Comparison of ENCODE assay signal across 12 cellular contexts in genomic region chr17:68460715-68461114, GRCh38. TPM values are rescaled to one million over a fixed set of nuclear protein-coding genes. Genes with fewer than 3 reads are reported as not detected.
DNase-seq lines count a peak whose midpoint lies in the region; ATAC-seq, FAIRE-seq and TF ChIP-seq lines count a peak whose summit lies in the region.
"Had no signal": no experiment of that assay in that cellular context is flagged by ENCODE, and none has a peak within 500 bp of the region (broad histone marks: within the 10 kb centered on the region; RNA-seq: fewer than 3 reads in every experiment).

No MANE protein-coding gene starts in this region.

- H3K79me2 ChIP-seq in DND-41 (ENCODE audit: insufficient read depth, low read length), result no peaks in the 10 kb centered on the region

- H3K9me3 ChIP-seq in CD4-positive, alpha-beta T cell (ENCODE audit: control insufficient read depth, low read length), result no peaks in the 10 kb centered on the region
- no peaks in the 10 kb centered on the region for H3K9me3 ChIP-seq in DND-41 (ENCODE audit: insufficient read depth, low read length, severe bottlenecking)
- H3K9me3 ChIP-seq: adrenal gland, transverse colon had no signal

- H3K27ac ChIP-seq in CD4-positive, alpha-beta T cell (ENCODE audit: low read depth, low read length), result no peak overlapping the region
- peak overlapping the region; percentile 83 for H3K27ac ChIP-seq in DND-41 (ENCODE audit: low read length)
- H3K27ac ChIP-seq: adrenal gland had no signal

- CTCF ChIA-PET in CD4-positive, alpha-beta T cell (lab: Charles Lee), result interaction anchor here (1.2 kb wide), 1 partner anchor 201 kb away, joined by 3 read pairs; no protein-coding TSS in a partner anchor

- H4K20me1 ChIP-seq in DND-41 (ENCODE audit: insufficient read depth, low read length), result no peaks in the 10 kb centered on the region

- no peak overlapping the region for H3K4me3 ChIP-seq in DND-41 (ENCODE audit: low read depth in 1 of 2, low read length in 2 of 2)
- H3K4me3 ChIP-seq: adrenal gland, smooth muscle cell, transverse colon had no signal

- POLR2A ChIA-PET in CD4-positive, alpha-beta T cell (lab: Charles Lee), result interaction anchor here (0.7 to 2.1 kb wide), 13 partner anchors 20 to 292 kb away, joined by 3 to 24 read pairs (median 4); partner anchors contain the start of genes AMZ2, ARSG and SLC16A6

- FAIRE-seq in frontal cortex (lab: Jason Lieb, UNC), result no peak

- no peak overlapping the region for H2AFZ ChIP-seq in DND-41 (ENCODE audit: low read depth, low read length)

- peak overlapping the region; percentile 9 for H3K4me3 Mint-ChIP-seq in CD4-positive, alpha-beta T cell
- H3K4me3 Mint-ChIP-seq in T-helper 2 cell treated with Interferon-gamma antibody and Interleukin-4, amounts not matched to agents 5 μg/mL and 100 μg/mL, for 36 hours, result peak overlapping the region; percentile 85
- peak overlapping the region; percentile 70 to 96 (median 78) for H3K4me3 Mint-ChIP-seq in immature natural killer cell

- H3K27me3 ChIP-seq in CD4-positive, alpha-beta T cell (ENCODE audit: control insufficient read depth, insufficient read depth, low read length), result no peaks in the 10 kb centered on the region
- no peaks in the 10 kb centered on the region for H3K27me3 ChIP-seq in DND-41 (ENCODE audit: insufficient read depth, low read length, poor library complexity)
- H3K27me3 ChIP-seq: adrenal gland, transverse colon had no signal

- no peaks in the 10 kb centered on the region for H3K36me3 Mint-ChIP-seq in CD4-positive, alpha-beta T cell (ENCODE audit: low read depth)
- H3K36me3 Mint-ChIP-seq in T-helper 2 cell treated with Interferon-gamma antibody and Interleukin-4, amounts not matched to agents 5 μg/mL and 100 μg/mL, for 36 hours (ENCODE audit: low read depth), result no peaks in the 10 kb centered on the region
- H3K36me3 Mint-ChIP-seq in immature natural killer cell, result no peaks in the 10 kb centered on the region

- H3K9ac ChIP-seq in DND-41 (ENCODE audit: low read depth, low read length), result peak overlapping the region; percentile 34

- peaks cover 56% of the 10 kb centered on the region for H3K4me1 Mint-ChIP-seq in CD4-positive, alpha-beta T cell (ENCODE audit: low read depth)
- H3K4me1 Mint-ChIP-seq in T-helper 2 cell treated with Interferon-gamma antibody and Interleukin-4, amounts not matched to agents 5 μg/mL and 100 μg/mL, for 36 hours (ENCODE audit: low read depth), result peaks cover 65% of the 10 kb centered on the region
- H3K4me1 Mint-ChIP-seq in immature natural killer cell, result peaks cover 66 to 71% of the 10 kb centered on the region in 2 donors

- H3K4me1 ChIP-seq in DND-41 (ENCODE audit: insufficient read depth, low read length), result peaks cover 63% of the 10 kb centered on the region

- no peak for TF ChIP-seq CTCF in CD4-positive, alpha-beta T cell (IDR thresholded peaks at IDR 0.05)
- no peak for TF ChIP-seq CTCF in DND-41 (IDR thresholded peaks at IDR 0.05; ENCODE audit: borderline replicate concordance, extremely low read depth, low read length, poor library complexity, severe bottlenecking)

- H3K9me3 Mint-ChIP-seq in CD4-positive, alpha-beta T cell, result no peaks in the 10 kb centered on the region
- no peaks in the 10 kb centered on the region for H3K9me3 Mint-ChIP-seq in T-helper 2 cell treated with Interferon-gamma antibody and Interleukin-4, amounts not matched to agents 5 μg/mL and 100 μg/mL, for 36 hours
- no peaks in the 10 kb centered on the region for H3K9me3 Mint-ChIP-seq in immature natural killer cell

- no peaks in the 10 kb centered on the region for H3K27me3 Mint-ChIP-seq in CD4-positive, alpha-beta T cell
- H3K27me3 Mint-ChIP-seq in T-helper 2 cell treated with Interferon-gamma antibody and Interleukin-4, amounts not matched to agents 5 μg/mL and 100 μg/mL, for 36 hours (ENCODE audit: low read depth), result no peaks in the 10 kb centered on the region
- H3K27me3 Mint-ChIP-seq in immature natural killer cell (ENCODE audit: low read depth in 3 of 3), result peaks cover 6 to 20% (median 9%) of the 10 kb centered on the region in 3 donors

- peak overlapping the region; percentile 78 for H3K27ac Mint-ChIP-seq in CD4-positive, alpha-beta T cell
- H3K27ac Mint-ChIP-seq in T-helper 2 cell treated with Interferon-gamma antibody and Interleukin-4, amounts not matched to agents 5 μg/mL and 100 μg/mL, for 36 hours, result peak overlapping the region; percentile 90
- peak overlapping the region; percentile 92 to 99 (median 96) for H3K27ac Mint-ChIP-seq in immature natural killer cell

- DNase-seq in CD4-positive, alpha-beta T cell, result peak in 3 of 10 experiments; percentile 17 to 38 (median 17)
- DNase-seq in DND-41 (peak; percentile 69), immature natural killer cell (peak; percentile 72 to 75 (median 73)), frontal cortex (ENCODE audit: low spot score in 2 of 2) (no peak), SKM-1 treated with dmso at 0.1 percent for 144 hours (lab: John Stamatoyannopoulos, UW; ENCODE audit: unreplicated experiment) (no peak), superior temporal gyrus (ENCODE audit: extremely low spot score) (no peak)
- peak; percentile 43 for DNase-seq in T-helper 2 cell treated with Interferon-gamma antibody and Interleukin-4, amounts not matched to agents 5 μg/mL and 100 μg/mL, for 36 hours (ENCODE audit: low spot score)
- DNase-seq: activated CD4-positive, CD25-positive, alpha-beta regulatory T cell; adrenal gland; NCI-H524; transverse colon had no signal

- H3K36me3 ChIP-seq in DND-41 (ENCODE audit: insufficient read depth, low read length), result no peaks in the 10 kb centered on the region
- H3K36me3 ChIP-seq: adrenal gland, transverse colon had no signal

- intact Hi-C loops in CD4-positive, alpha-beta T cell (cut with DNase I, micrococcal nuclease), result loop anchor here in 1 of 2 experiments (10.0 kb wide), 1 partner anchor 256 kb away; no protein-coding TSS in a partner anchor

- no peak for ATAC-seq in CD4-positive, alpha-beta T cell (ENCODE audit: poor library complexity)
- peak; percentile 15; the same call in 1 of the 3 replicates for ATAC-seq in DND-41 (ENCODE audit: insufficient read depth, low read depth)

- peak overlapping the region; percentile 64 for H3K4me2 ChIP-seq in DND-41 (ENCODE audit: insufficient read depth, low read length)
- H3K4me2 ChIP-seq: smooth muscle cell had no signal

RNA-seq across cellular contexts. Expression of gene WIPI1, which starts 3.4 kb away (rescaled TPM):
- total RNA-seq in CD4-positive, alpha-beta T cell, result 1 to 10 TPM; 2.0 to 2.6 TPM
- 10 to 100 TPM; 21.1 to 43.4 (median 30.0) TPM for polyA plus RNA-seq in immature natural killer cell
- 8.2 TPM for total RNA-seq in frontal cortex

RNA-seq across cellular contexts. Expression of gene PRKAR1A, which starts 51.5 kb away (rescaled TPM):
- 10 to 100 TPM; 88.8 to 89.1 TPM for total RNA-seq in CD4-positive, alpha-beta T cell
- 100 to 1,000 TPM; 275 to 458 (median 320) TPM for polyA plus RNA-seq in immature natural killer cell
- 411 TPM for total RNA-seq in frontal cortex

Comparison
In these comparisons a context has a peak if more than half of its experiments do, and no peak if none do; other contexts are left out.
1. DNase-seq: peak in DND-41 (single experiment), T-helper 2 cell treated with Interferon-gamma antibody and Interleukin-4, amounts not matched to agents 5 μg/mL and 100 μg/mL, for 36 hours (single experiment) and immature natural killer cell (3 of 3); none in frontal cortex (0 of 2), SKM-1 treated with dmso at 0.1 percent for 144 hours (single experiment) and superior temporal gyrus (single experiment).
2. H3K4me3 Mint-ChIP-seq: peak in every context shown above with its lines; median percentile 85 in T-helper 2 cell treated with Interferon-gamma antibody and Interleukin-4, amounts not matched to agents 5 μg/mL and 100 μg/mL, for 36 hours; 78 in immature natural killer cell; 9 in CD4-positive, alpha-beta T cell.
3. Peak in every context shown above with its lines, with median percentiles within 50 percentile points of each other: H3K27ac Mint-ChIP-seq.